1 cellular context compared by ENCODE assay signal in the genomic region with DNA sequence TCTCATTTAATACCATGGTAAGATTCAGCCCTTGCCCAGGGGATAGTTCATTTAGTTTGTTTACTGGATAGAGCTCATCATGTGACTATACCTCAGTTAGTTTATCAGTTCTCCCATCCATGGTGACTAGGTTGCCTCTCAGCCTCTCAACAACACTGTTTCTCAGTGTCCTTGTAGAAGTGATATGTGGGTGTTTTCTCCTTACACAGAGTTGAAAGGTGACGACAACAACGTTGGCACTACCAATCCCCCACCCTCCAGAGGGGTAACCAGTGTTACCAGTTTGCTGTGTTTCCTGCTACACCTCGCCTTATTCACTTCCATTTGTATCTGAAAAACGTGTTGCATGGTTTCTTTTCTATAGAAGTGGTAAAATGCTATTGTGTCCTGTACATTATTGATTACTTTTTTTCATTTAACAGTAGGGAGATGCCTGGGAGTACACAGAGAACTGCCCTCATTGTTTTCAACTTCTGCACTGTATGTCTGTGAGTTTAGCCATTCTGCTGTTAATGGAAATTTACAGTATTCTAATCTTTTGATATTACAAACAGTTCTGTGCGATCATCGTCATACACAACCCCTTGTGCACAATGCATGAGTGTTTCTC.
TF ChIP-seq lines count a peak whose summit lies in the region.

No MANE protein-coding gene starts in this region.

TF ChIP-seq in K562, 482 proteins besides CTCF, POLR2A, EP300 and RAD21 (continues in another document):
- TF ChIP-seq ATF4 (CRISPR knock-in tag; IDR thresholded peaks at IDR 0.05) (no peak), ELF1 (tag; IDR thresholded peaks at IDR 0.05) (no peak), ZNF41 (CRISPR knock-in tag; conservative IDR thresholded peaks at IDR 0.05) (0 out of 2 replicates have a peak, but pooled peaks have one; percentile 12), ZBTB43 (CRISPR knock-in tag; IDR thresholded peaks at IDR 0.05) (no peak), ZKSCAN8 (CRISPR knock-in tag; IDR thresholded peaks at IDR 0.05) (no peak), ELF4 (CRISPR knock-in tag; IDR thresholded peaks at IDR 0.05) (0 out of 2 replicates have a peak, but pooled peaks have one; percentile 6), TCF7L2 (IDR thresholded peaks at IDR 0.05; ENCODE audit: low read depth, low read length) (no peak), CREBBP (IDR thresholded peaks at IDR 0.05; ENCODE audit: low read depth, low read length) (no peak), CBFA2T3 (IDR thresholded peaks at IDR 0.05) (0 out of 2 replicates have a peak, but pooled peaks have one; percentile 3), NR2F6 (CRISPR knock-in tag; IDR thresholded peaks at IDR 0.05) (no peak), ARHGAP35 (IDR thresholded peaks at IDR 0.05; ENCODE audit: partially characterized antibody) (peak; percentile 13), TRIM28 (IDR thresholded peaks at IDR 0.05) (no peak), ETV6 (IDR thresholded peaks at IDR 0.05; ENCODE audit: borderline replicate concordance in 1 of 2, low read depth in 2 of 2, low read length in 1 of 2) (no peak), ETV6 (CRISPR knock-in tag; IDR thresholded peaks at IDR 0.05; ENCODE audit: borderline replicate concordance) (no peak), ZNF3 (CRISPR knock-in tag; IDR thresholded peaks at IDR 0.05) (no peak), SUPT5H (IDR thresholded peaks at IDR 0.05) (peak; percentile 29), ZNF592 (IDR thresholded peaks at IDR 0.05) (0 out of 2 replicates have a peak, but pooled peaks have one; percentile 22), FOXA1 (IDR thresholded peaks at IDR 0.05; ENCODE audit: borderline replicate concordance) (no peak), RNF2 (IDR thresholded peaks at IDR 0.05) (no peak), ZNF444 (CRISPR knock-in tag; IDR thresholded peaks at IDR 0.05) (no peak), ZNF57 (CRISPR knock-in tag; IDR thresholded peaks at IDR 0.05) (no peak), ZNF217 (CRISPR knock-in tag; IDR thresholded peaks at IDR 0.05) (no peak), TEAD1 (CRISPR knock-in tag; IDR thresholded peaks at IDR 0.05) (0 out of 4 replicates have a peak, but pooled peaks of 1 of the 2 experiments have one; percentile 35), EP400 (IDR thresholded peaks at IDR 0.05) (no peak), HMBOX1 (IDR thresholded peaks at IDR 0.05) (no peak), ZNF133 (CRISPR knock-in tag; IDR thresholded peaks at IDR 0.05) (no peak), SMAD1 (IDR thresholded peaks at IDR 0.05; ENCODE audit: low read depth, low read length, partially characterized antibody) (peak; percentile 42), MEF2D (tag; conservative IDR thresholded peaks at IDR 0.05; ENCODE audit: low read depth) (no peak), STAT6 (CRISPR knock-in tag; IDR thresholded peaks at IDR 0.05) (no peak), POLR2AphosphoS2 (IDR thresholded peaks at IDR 0.05; ENCODE audit: low read length) (0 out of 2 replicates have a peak, but pooled peaks have one; percentile 17), NR2C2 (CRISPR knock-in tag; IDR thresholded peaks at IDR 0.05) (no peak), NR2C2 (tag; IDR thresholded peaks at IDR 0.05) (peak; percentile 41; the same call in 1 of the 2 replicates), PHB (CRISPR knock-in tag; IDR thresholded peaks at IDR 0.05) (no peak), ZNF589 (CRISPR knock-in tag; IDR thresholded peaks at IDR 0.05; ENCODE audit: low read depth) (no peak), RBM22 (IDR thresholded peaks at IDR 0.05; ENCODE audit: low read depth, low read length, poor library complexity, severe bottlenecking) (no peak), SOX6 (IDR thresholded peaks at IDR 0.05) (no peak), DACH1 (IDR thresholded peaks at IDR 0.05; ENCODE audit: partially characterized antibody) (no peak), U2AF1 (optimal IDR thresholded peaks at IDR 0.05; ENCODE audit: low read depth, low read length) (peak; percentile 24), PATZ1 (CRISPR knock-in tag; IDR thresholded peaks at IDR 0.05; ENCODE audit: borderline replicate concordance) (no peak), SRSF3 (IDR thresholded peaks at IDR 0.05; ENCODE audit: insufficient read depth, low read length) (no peak), ZNF134 (CRISPR knock-in tag; conservative IDR thresholded peaks at IDR 0.05) (no peak), EGR1 (conservative IDR thresholded peaks at IDR 0.05) (0 out of 2 replicates have a peak, but pooled peaks have one; percentile 6), KHSRP (IDR thresholded peaks at IDR 0.05) (0 out of 2 replicates have a peak, but pooled peaks have one; percentile 29), BCOR (IDR thresholded peaks at IDR 0.05) (no peak), POLR3G (IDR thresholded peaks at IDR 0.05; ENCODE audit: extremely low read depth, insufficient read length, insufficient replicate concordance) (no peak), FOXA3 (CRISPR knock-in tag; conservative IDR thresholded peaks at IDR 0.05 in 1 of 2, IDR thresholded peaks at IDR 0.05 in 1 of 2) (no peak)
- TF ChIP-seq, protein P1, sequence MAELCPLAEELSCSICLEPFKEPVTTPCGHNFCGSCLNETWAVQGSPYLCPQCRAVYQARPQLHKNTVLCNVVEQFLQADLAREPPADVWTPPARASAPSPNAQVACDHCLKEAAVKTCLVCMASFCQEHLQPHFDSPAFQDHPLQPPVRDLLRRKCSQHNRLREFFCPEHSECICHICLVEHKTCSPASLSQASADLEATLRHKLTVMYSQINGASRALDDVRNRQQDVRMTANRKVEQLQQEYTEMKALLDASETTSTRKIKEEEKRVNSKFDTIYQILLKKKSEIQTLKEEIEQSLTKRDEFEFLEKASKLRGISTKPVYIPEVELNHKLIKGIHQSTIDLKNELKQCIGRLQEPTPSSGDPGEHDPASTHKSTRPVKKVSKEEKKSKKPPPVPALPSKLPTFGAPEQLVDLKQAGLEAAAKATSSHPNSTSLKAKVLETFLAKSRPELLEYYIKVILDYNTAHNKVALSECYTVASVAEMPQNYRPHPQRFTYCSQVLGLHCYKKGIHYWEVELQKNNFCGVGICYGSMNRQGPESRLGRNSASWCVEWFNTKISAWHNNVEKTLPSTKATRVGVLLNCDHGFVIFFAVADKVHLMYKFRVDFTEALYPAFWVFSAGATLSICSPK (IDR thresholded peaks at IDR 0.05; ENCODE audit: borderline replicate concordance): no peak
- TF ChIP-seq, protein P2, sequence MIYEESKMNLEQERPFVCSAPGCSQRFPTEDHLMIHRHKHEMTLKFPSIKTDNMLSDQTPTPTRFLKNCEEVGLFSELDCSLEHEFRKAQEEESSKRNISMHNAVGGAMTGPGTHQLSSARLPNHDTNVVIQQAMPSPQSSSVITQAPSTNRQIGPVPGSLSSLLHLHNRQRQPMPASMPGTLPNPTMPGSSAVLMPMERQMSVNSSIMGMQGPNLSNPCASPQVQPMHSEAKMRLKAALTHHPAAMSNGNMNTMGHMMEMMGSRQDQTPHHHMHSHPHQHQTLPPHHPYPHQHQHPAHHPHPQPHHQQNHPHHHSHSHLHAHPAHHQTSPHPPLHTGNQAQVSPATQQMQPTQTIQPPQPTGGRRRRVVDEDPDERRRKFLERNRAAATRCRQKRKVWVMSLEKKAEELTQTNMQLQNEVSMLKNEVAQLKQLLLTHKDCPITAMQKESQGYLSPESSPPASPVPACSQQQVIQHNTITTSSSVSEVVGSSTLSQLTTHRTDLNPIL (CRISPR knock-in tag; IDR thresholded peaks at IDR 0.05): no peak
- TF ChIP-seq, protein P3, sequence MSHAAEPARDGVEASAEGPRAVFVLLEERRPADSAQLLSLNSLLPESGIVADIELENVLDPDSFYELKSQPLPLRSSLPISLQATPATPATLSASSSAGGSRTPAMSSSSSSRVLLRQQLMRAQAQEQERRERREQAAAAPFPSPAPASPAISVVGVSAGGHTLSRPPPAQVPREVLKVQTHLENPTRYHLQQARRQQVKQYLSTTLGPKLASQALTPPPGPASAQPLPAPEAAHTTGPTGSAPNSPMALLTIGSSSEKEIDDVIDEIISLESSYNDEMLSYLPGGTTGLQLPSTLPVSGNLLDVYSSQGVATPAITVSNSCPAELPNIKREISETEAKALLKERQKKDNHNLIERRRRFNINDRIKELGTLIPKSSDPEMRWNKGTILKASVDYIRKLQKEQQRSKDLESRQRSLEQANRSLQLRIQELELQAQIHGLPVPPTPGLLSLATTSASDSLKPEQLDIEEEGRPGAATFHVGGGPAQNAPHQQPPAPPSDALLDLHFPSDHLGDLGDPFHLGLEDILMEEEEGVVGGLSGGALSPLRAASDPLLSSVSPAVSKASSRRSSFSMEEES (CRISPR knock-in tag; IDR thresholded peaks at IDR 0.05): peak; percentile 82
